Comparison of ENCODE assay signal across 18 cellular contexts in the genomic region with DNA sequence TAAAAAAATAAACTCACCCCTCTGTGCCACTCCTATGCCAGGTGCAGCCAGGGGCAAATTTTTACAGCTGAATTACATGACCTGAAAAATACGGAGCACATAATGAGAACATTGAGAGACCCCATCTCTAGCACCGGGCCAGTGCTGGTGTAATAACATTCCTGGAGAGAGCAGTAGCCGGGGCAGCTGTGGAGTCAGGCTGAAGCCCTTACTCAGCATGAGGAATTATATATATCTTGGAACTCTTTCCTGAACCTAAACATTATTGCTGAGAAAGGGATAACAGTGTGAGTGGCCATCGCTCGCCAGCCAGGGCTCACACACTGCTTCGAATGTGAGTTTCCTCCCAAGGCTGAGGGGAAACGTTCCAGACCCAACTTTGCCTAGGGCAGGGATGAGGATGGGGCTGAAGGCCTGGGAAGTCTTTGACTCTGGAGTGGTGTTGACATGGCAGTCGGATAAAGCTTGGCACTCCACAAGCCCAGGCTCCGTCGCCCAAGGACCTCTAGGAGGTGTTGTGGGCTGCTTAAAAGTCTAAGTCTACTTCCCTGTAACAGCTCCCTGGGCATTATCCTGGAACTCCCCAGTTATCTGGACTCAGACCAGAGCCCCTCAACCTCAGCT.
DNase-seq lines count a peak whose midpoint lies in the region; ATAC-seq, FAIRE-seq and TF ChIP-seq lines count a peak whose summit lies in the region.
"Had no signal": no experiment of that assay in that cellular context is flagged by ENCODE, and none has a peak within 500 bp of the region (broad histone marks: within the 10 kb centered on the region; RNA-seq: fewer than 3 reads in every experiment).

No MANE protein-coding gene starts in this region.

- H4K5ac ChIP-seq in IMR-90 (ENCODE audit: low read depth, low read length) = no peak overlapping the region; the same call in 1 of the 2 replicates

- peak; percentile 76 for ATAC-seq in IMR-90 (ENCODE audit: low read depth)
- no peak for ATAC-seq in HG02840 (IDR thresholded peaks at IDR 0.05; ENCODE audit: low FRiP score, unreplicated experiment)
- ATAC-seq: left lobe of liver, natural killer cell had no signal

- H3K27me3 ChIP-seq in IMR-90 (ENCODE audit: control insufficient read depth, insufficient read depth, low read length) = no peaks in the 10 kb centered on the region
- H3K27me3 ChIP-seq in trophoblast cell (ENCODE audit: insufficient read depth, low read length) = no peaks in the 10 kb centered on the region
- H3K27me3 ChIP-seq: adrenal gland, sigmoid colon, uterus had no signal

- intact Hi-C loops in IMR-90 (cut with micrococcal nuclease) = loop anchor here (2.0 to 5.0 kb wide), 3 partner anchors 145 to 1057 kb away; no protein-coding TSS in a partner anchor

- TF ChIP-seq POLR2A in IMR-90 (IDR thresholded peaks at IDR 0.05; ENCODE audit: low read depth, low read length) = no peak

- H2BK15ac ChIP-seq in IMR-90 (ENCODE audit: low read depth, low read length) = no peak overlapping the region

- no peaks in the 10 kb centered on the region for H4K20me1 ChIP-seq in IMR-90 (ENCODE audit: insufficient read depth, low read length)

- H3K79me2 ChIP-seq in trophoblast cell (ENCODE audit: control insufficient read depth, insufficient read depth, low read length, poor library complexity) = no peaks in the 10 kb centered on the region

- H2AFZ ChIP-seq in IMR-90 (replicated peaks; ENCODE audit: low read length, poor library complexity) (no peak overlapping the region), trophoblast cell (ENCODE audit: insufficient read depth, low read length, poor library complexity) (no peak overlapping the region)

- DNase-seq in Daoy (ENCODE audit: low read depth) (peak; percentile 37), IMR-90 (peak; percentile 53), choroid plexus epithelial cell (ENCODE audit: low read depth) (peak; percentile 46), trophoblast cell (no peak), GM19239 (ENCODE audit: insufficient read length, low spot score) (no peak), HK-2 (ENCODE audit: unreplicated experiment) (no peak)
- DNase-seq: activated CD8-positive, alpha-beta memory T cell treated with anti-CD3 and anti-CD28 coated beads for 24 hours; activated T-cell treated with anti-CD3 and anti-CD28 coated beads, Interleukin-2, amount 50 U/mL, for 24 hours; adrenal gland; CD4-positive, alpha-beta T cell; DMS153; head of caudate nucleus; midbrain; natural killer cell; sigmoid colon; uterus had no signal

- H3K4ac ChIP-seq in IMR-90 (ENCODE audit: low read depth, low read length) = no peak overlapping the region
- no peak overlapping the region for H3K4ac ChIP-seq in trophoblast cell (ENCODE audit: low read depth, low read length)

- H3K79me1 ChIP-seq in IMR-90 (ENCODE audit: low read depth in 1 of 2, low read length in 2 of 2) (no peaks in the 10 kb centered on the region), trophoblast cell (ENCODE audit: low read length) (peaks cover 22% of the 10 kb centered on the region)

- CTCF ChIA-PET in IMR-90 (lab: Yijun Ruan, JAX) = interaction anchor here (0.7 to 1.9 kb wide), 2 partner anchors 182 to 874 kb away, joined by 5 to 6 read pairs; no protein-coding TSS in a partner anchor

- peak overlapping the region; percentile 9; the same call in 1 of the 2 replicates for H2AK5ac ChIP-seq in IMR-90 (ENCODE audit: low read depth, low read length)
- peak overlapping the region; percentile 44 for H2AK5ac ChIP-seq in trophoblast cell (ENCODE audit: low read length)

- H3K4me1 ChIP-seq in IMR-90 (ENCODE audit: control insufficient read depth, insufficient read depth, low read length) (peaks cover 10% of the 10 kb centered on the region), trophoblast cell (ENCODE audit: control insufficient read depth in 1 of 2, insufficient read depth in 2 of 2, low read length in 2 of 2) (peaks cover 27 to 34% of the 10 kb centered on the region in 2 experiments)
- H3K4me1 ChIP-seq: uterus had no signal

- H4K12ac ChIP-seq in trophoblast cell (ENCODE audit: low read depth, low read length) = no peak overlapping the region

- no peak overlapping the region for H2BK5ac ChIP-seq in IMR-90 (ENCODE audit: low read depth, low read length, poor library complexity, severe bottlenecking)
- no peak overlapping the region for H2BK5ac ChIP-seq in trophoblast cell (ENCODE audit: low read depth, low read length, poor library complexity)

- no peak for TF ChIP-seq RAD21 in IMR-90 (IDR thresholded peaks at IDR 0.05; ENCODE audit: low read length)

- H3K27ac ChIP-seq in IMR-90 (ENCODE audit: insufficient read depth, low read length) (no peak overlapping the region), trophoblast cell (ENCODE audit: low read depth, low read length) (no peak overlapping the region)
- H3K27ac ChIP-seq: adrenal gland, sigmoid colon, uterus had no signal

- BruUV-seq in IMR-90 (replicated peaks; lab: Mats Ljungman, UMichigan) = no TSS peak

- dilution Hi-C loops in IMR-90 (cut with HindIII; ENCODE audit: low sequenced_read_pairs, unreplicated experiment) = no loop called here

- H2BK120ac ChIP-seq in IMR-90 (ENCODE audit: low read depth, low read length) (no peak overlapping the region), trophoblast cell (ENCODE audit: insufficient read depth, low read length, poor library complexity) (no peak overlapping the region)

- H4K91ac ChIP-seq in IMR-90 (ENCODE audit: insufficient read depth, low read depth, low read length) (0 out of 2 replicates have a peak overlapping the region, but pooled peaks have one; percentile 9), trophoblast cell (ENCODE audit: low read depth, low read length) (peak overlapping the region; percentile 16)

- peak overlapping the region; percentile 2 for H2BK12ac ChIP-seq in trophoblast cell (ENCODE audit: low read length)

- H3K9me1 ChIP-seq in IMR-90 (ENCODE audit: insufficient read depth, low read length) = peaks cover 8% of the 10 kb centered on the region; the same call in 1 of the 2 replicates

- WGBS in IMR-90 (ENCODE audit: extremely low coverage in 2 of 2, insufficient read length in 1 of 2), 2 experiments = no CpG with 5 or more reads among the region's 10 CpGs
- no CpG with 5 or more reads among the region's 10 CpGs for WGBS in trophoblast cell (ENCODE audit: extremely low coverage, insufficient coverage, insufficient read length)

- H3K18ac ChIP-seq in IMR-90 (ENCODE audit: low read depth, low read length) = no peak overlapping the region
- H3K18ac ChIP-seq in trophoblast cell (ENCODE audit: low read length) = peak overlapping the region; percentile 8

- H3K14ac ChIP-seq in IMR-90 (replicated peaks; ENCODE audit: low read depth, low read length) (no peak overlapping the region), trophoblast cell (ENCODE audit: low read length) (peak overlapping the region; percentile 3)

- H3K4me2 ChIP-seq in IMR-90 (ENCODE audit: low read depth, low read length) (no peak overlapping the region), trophoblast cell (ENCODE audit: low read length) (no peak overlapping the region)

- H3K36me3 ChIP-seq in IMR-90 (ENCODE audit: control insufficient read depth, insufficient read depth, low read length) (no peaks in the 10 kb centered on the region), trophoblast cell (ENCODE audit: control insufficient read depth in 1 of 2, insufficient read depth in 2 of 2, low read length in 2 of 2) (no peaks in the 10 kb centered on the region)
- H3K36me3 ChIP-seq: adrenal gland, sigmoid colon, uterus had no signal

- no peak for FAIRE-seq in GM19239 (lab: Jason Lieb, UNC)

- no peaks in the 10 kb centered on the region for H3K9me3 ChIP-seq in IMR-90 (ENCODE audit: control insufficient read depth, insufficient read depth, low read length)
- H3K9me3 ChIP-seq in trophoblast cell (ENCODE audit: insufficient read depth, low read depth, low read length) = no peaks in the 10 kb centered on the region
- H3K9me3 ChIP-seq: adrenal gland, sigmoid colon, uterus had no signal

- no peak overlapping the region for H2BK20ac ChIP-seq in IMR-90 (ENCODE audit: low read depth, low read length)

- no peak for TF ChIP-seq CTCF in IMR-90 (conservative IDR thresholded peaks at IDR 0.05; ENCODE audit: low read depth, low read length)
- TF ChIP-seq CTCF in choroid plexus epithelial cell (conservative IDR thresholded peaks at IDR 0.05; ENCODE audit: low read depth, low read length) = peak; percentile 14

- H2AK9ac ChIP-seq in IMR-90 (replicated peaks; ENCODE audit: low read depth, low read length, poor library complexity) = no peak overlapping the region

- no peak overlapping the region for H3K4me3 ChIP-seq in IMR-90 (ENCODE audit: insufficient read depth, low read depth, low read length)
- no peak overlapping the region for H3K4me3 ChIP-seq in choroid plexus epithelial cell (ENCODE audit: low read depth, low read length)
- no peak overlapping the region for H3K4me3 ChIP-seq in trophoblast cell (ENCODE audit: low read depth, low read length)
- H3K4me3 ChIP-seq: adrenal gland, sigmoid colon, uterus had no signal

- no peak overlapping the region for H3K56ac ChIP-seq in IMR-90 (ENCODE audit: extremely low read depth, insufficient read depth, low read length)

- no peak overlapping the region for H3K23ac ChIP-seq in IMR-90 (ENCODE audit: low read depth, low read length)
- H3K23ac ChIP-seq in trophoblast cell (ENCODE audit: low read length) = no peak overlapping the region

- POLR2A ChIA-PET in IMR-90 (lab: Charles Lee; ENCODE audit: unreplicated experiment) = no interaction called here

- H4K8ac ChIP-seq in IMR-90 (ENCODE audit: low read depth in 2 of 2, low read length in 2 of 2) (no peak overlapping the region), trophoblast cell (ENCODE audit: low read depth, low read length) (no peak overlapping the region)

- H3K9ac ChIP-seq in IMR-90 (ENCODE audit: low read depth, low read length) (no peak overlapping the region), trophoblast cell (ENCODE audit: low read length) (no peak overlapping the region)

- in situ Hi-C loops in IMR-90 (cut with MboI; ENCODE audit: low sequenced_read_pairs) = loop anchor here (5.0 to 25.0 kb wide), 2 partner anchors 765 to 1255 kb away; no protein-coding TSS in a partner anchor

TF ChIP-seq in IMR-90, 13 proteins besides CTCF, POLR2A, EP300 and RAD21:
- TF ChIP-seq MAFK (IDR thresholded peaks at IDR 0.05; ENCODE audit: low read depth, low read length) = peak; percentile 27; the same call in 1 of the 2 replicates
- no peak for TF ChIP-seq MXI1 (IDR thresholded peaks at IDR 0.05; ENCODE audit: borderline replicate concordance, low read depth, low read length)

Comparison
In these comparisons a context has a peak if more than half of its experiments do, and no peak if none do; other contexts are left out.
1. DNase-seq: peak in Daoy (single experiment), IMR-90 (single experiment) and choroid plexus epithelial cell (single experiment); none in trophoblast cell (0 of 2), GM19239 (single experiment) and HK-2 (single experiment).